In the genomic region with DNA sequence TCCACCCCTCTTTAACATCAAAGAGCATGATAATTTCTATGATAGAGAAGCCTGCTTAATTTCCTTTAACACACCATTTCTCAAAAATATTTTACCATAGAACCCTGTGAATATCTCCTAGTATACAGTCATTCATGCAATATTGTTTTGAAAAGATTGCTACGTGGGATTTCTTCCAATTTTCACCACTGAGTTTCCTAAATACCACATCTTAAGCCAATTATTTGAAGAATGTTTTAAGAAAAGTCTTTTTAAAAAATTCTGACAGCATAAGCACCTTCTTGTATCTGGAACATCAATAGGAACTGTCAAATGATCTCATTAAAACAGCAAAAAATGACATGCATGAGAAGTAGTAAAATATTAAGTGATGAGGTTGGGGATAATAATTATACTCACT, we compare ENCODE assay signal across 1 cellular context.
TF ChIP-seq lines count a peak whose summit lies in the region.

No MANE protein-coding gene starts in this region.

TF ChIP-seq in SK-N-SH, 30 proteins besides CTCF, POLR2A, EP300 and RAD21 (continued from another document):
- TF ChIP-seq, protein P1, sequence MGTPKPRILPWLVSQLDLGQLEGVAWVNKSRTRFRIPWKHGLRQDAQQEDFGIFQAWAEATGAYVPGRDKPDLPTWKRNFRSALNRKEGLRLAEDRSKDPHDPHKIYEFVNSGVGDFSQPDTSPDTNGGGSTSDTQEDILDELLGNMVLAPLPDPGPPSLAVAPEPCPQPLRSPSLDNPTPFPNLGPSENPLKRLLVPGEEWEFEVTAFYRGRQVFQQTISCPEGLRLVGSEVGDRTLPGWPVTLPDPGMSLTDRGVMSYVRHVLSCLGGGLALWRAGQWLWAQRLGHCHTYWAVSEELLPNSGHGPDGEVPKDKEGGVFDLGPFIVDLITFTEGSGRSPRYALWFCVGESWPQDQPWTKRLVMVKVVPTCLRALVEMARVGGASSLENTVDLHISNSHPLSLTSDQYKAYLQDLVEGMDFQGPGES (IDR thresholded peaks at IDR 0.05; ENCODE audit: low read depth, low read length) = no peak
- no peak for TF ChIP-seq SMC3 (IDR thresholded peaks at IDR 0.05; ENCODE audit: low read depth, low read length)
- TF ChIP-seq USF1 (IDR thresholded peaks at IDR 0.05; ENCODE audit: borderline replicate concordance, low read depth) = no peak
- TF ChIP-seq GATA2 (CRISPR knock-in tag; IDR thresholded peaks at IDR 0.05) = no peak
- TF ChIP-seq FOSL2 (IDR thresholded peaks at IDR 0.05; ENCODE audit: borderline replicate concordance, low read depth) = no peak
- TF ChIP-seq, protein P2, sequence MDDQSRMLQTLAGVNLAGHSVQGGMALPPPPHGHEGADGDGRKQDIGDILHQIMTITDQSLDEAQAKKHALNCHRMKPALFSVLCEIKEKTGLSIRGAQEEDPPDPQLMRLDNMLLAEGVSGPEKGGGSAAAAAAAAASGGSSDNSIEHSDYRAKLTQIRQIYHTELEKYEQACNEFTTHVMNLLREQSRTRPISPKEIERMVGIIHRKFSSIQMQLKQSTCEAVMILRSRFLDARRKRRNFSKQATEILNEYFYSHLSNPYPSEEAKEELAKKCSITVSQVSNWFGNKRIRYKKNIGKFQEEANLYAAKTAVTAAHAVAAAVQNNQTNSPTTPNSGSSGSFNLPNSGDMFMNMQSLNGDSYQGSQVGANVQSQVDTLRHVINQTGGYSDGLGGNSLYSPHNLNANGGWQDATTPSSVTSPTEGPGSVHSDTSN (IDR thresholded peaks at IDR 0.05) = no peak
